34 cellular contexts compared by ENCODE assay signal in genomic region chr1:73009311-73009710, GRCh38.
"Had no signal": no experiment of that assay in that cellular context is flagged by ENCODE, and none has a peak within 500 bp of the region (broad histone marks: within the 10 kb centered on the region; RNA-seq: fewer than 3 reads in every experiment).

No MANE protein-coding gene starts in this region.

- H3K36me3 ChIP-seq: MG63 had no signal

- H3K27me3 ChIP-seq: MG63 had no signal

- H3K4me3 ChIP-seq: MG63 had no signal

- H3K9me3 ChIP-seq: MG63 had no signal

- DNase-seq: Karpas-422, Kasumi-1, MG63, MM.1S, MV-4-11, NCI-H1048, NCI-H1092, NCI-H1092 treated with DMSO at 0.1 percent for 48 hours, NCI-H1105, NCI-H1105 treated with DMSO at 0.1 percent for 48 hours, NCI-H1417, NCI-H1417 treated with DMSO at 0.1 percent for 48 hours, NCI-H1436, NCI-H1436 treated with DMSO at 0.1 percent for 48 hours, NCI-H146, NCI-H1694, NCI-H1694 treated with DMSO at 0.1 percent for 48 hours, NCI-H187, NCI-H187 treated with DMSO at 0.1 percent for 48 hours, NCI-H1930, NCI-H2029, NCI-H2029 treated with DMSO at 0.1 percent for 48 hours, NCI-H2081 treated with DMSO at 0.1 percent for 48 hours, NCI-H2107, NCI-H2171, NCI-H2171 treated with DMSO at 0.1 percent for 48 hours, NCI-H2227 treated with DMSO at 0.1 percent for 48 hours, NCI-H226, NCI-H345, NCI-H446, NCI-H446 treated with DMSO at 0.1 percent for 48 hours, NCI-H510A, NCI-H510A treated with DMSO at 0.1 percent for 48 hours, NCI-H524 had no signal
